Comparison of ENCODE assay signal across 18 cellular contexts in the genomic region with DNA sequence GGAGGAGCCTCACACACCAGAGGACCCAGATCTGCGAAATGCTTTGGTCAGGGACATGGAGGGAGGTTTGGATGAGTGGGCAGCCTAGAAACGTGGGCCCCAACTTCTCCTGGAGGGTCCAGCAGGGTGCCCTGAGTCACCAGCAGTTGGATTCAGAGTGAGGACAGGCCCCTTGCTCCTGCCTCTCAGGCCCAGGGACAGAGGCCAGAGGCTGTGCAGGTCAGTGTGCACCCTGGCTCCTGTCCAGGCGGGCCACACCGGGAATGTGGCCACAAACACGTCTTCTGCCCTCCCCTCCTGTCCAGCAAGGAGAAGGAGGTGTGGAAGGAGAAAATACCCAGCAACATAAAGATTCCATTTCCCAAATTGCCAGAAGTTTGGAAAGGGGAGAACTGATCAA. TPM values are rescaled to one million over a fixed set of nuclear protein-coding genes. Genes with fewer than 3 reads are reported as not detected.
DNase-seq lines count a peak whose midpoint lies in the region; ATAC-seq and TF ChIP-seq lines count a peak whose summit lies in the region.
"Had no signal": no experiment of that assay in that cellular context is flagged by ENCODE, and none has a peak within 500 bp of the region (broad histone marks: within the 10 kb centered on the region; RNA-seq: fewer than 3 reads in every experiment).

No MANE protein-coding gene starts in this region.

- no peak overlapping the region for H3K9ac ChIP-seq in BLaER1
- no peak overlapping the region for H3K9ac ChIP-seq in DND-41 (ENCODE audit: low read depth, low read length)

- H3K27me3 ChIP-seq in BLaER1 (no peaks in the 10 kb centered on the region), DND-41 (ENCODE audit: insufficient read depth, low read length, poor library complexity) (no peaks in the 10 kb centered on the region), neutrophil (no peaks in the 10 kb centered on the region), brain microvascular endothelial cell (replicated peaks) (no peaks in the 10 kb centered on the region)

- TF ChIP-seq CTCF in DND-41 (IDR thresholded peaks at IDR 0.05; ENCODE audit: borderline replicate concordance, extremely low read depth, low read length, poor library complexity, severe bottlenecking) (no peak), coronary artery (IDR thresholded peaks at IDR 0.05) (no peak), neutrophil (IDR thresholded peaks at IDR 0.05) (no peak), brain microvascular endothelial cell (IDR thresholded peaks at IDR 0.05; ENCODE audit: low read depth, low read length, missing control alignments) (no peak), HFFc6 (IDR thresholded peaks at IDR 0.05) (no peak)

- peaks cover 23% of the 10 kb centered on the region for H3K4me1 Mint-ChIP-seq in HFFc6 (ENCODE audit: low read depth)

- H4K20me1 ChIP-seq in BLaER1 (peaks cover 90% of the 10 kb centered on the region), DND-41 (ENCODE audit: insufficient read depth, low read length) (no peaks in the 10 kb centered on the region)

- no peaks in the 10 kb centered on the region; the same call in none of the 2 replicates for H3K27me3 Mint-ChIP-seq in HFFc6 (ENCODE audit: insufficient read depth)
- H3K27me3 Mint-ChIP-seq: CD4-positive, alpha-beta T cell had no signal

- peak overlapping the region; percentile 42 for H3K4me2 ChIP-seq in BLaER1
- no peak overlapping the region for H3K4me2 ChIP-seq in DND-41 (ENCODE audit: insufficient read depth, low read length)

- H3K79me2 ChIP-seq in DND-41 (ENCODE audit: insufficient read depth, low read length): no peaks in the 10 kb centered on the region

- in situ Hi-C loops in brain microvascular endothelial cell (cut with HindIII; ENCODE audit: low pct_ligation_motif_present, low sequenced_read_pairs): no loop called here

- no peak for ATAC-seq in DND-41 (ENCODE audit: insufficient read depth, low read depth)
- ATAC-seq: HCT116 had no signal

- peaks cover 6% of the 10 kb centered on the region for H3K9me3 ChIP-seq in BLaER1
- no peaks in the 10 kb centered on the region for H3K9me3 ChIP-seq in DND-41 (ENCODE audit: insufficient read depth, low read length, severe bottlenecking)
- no peaks in the 10 kb centered on the region for H3K9me3 ChIP-seq in neutrophil
- H3K9me3 ChIP-seq: Caco-2 had no signal

- no peaks in the 10 kb centered on the region for H3K9me3 Mint-ChIP-seq in HFFc6
- H3K9me3 Mint-ChIP-seq: CD4-positive, alpha-beta T cell had no signal

- H3K4me1 ChIP-seq in BLaER1 (peaks cover 65% of the 10 kb centered on the region), DND-41 (ENCODE audit: insufficient read depth, low read length) (peaks cover 36% of the 10 kb centered on the region), neutrophil (ENCODE audit: control insufficient read depth in 1 of 2, insufficient read depth in 1 of 2, low read depth in 1 of 2, low read length in 1 of 2) (peaks cover 31 to 39% of the 10 kb centered on the region in 2 experiments)
- H3K4me1 ChIP-seq: Caco-2 had no signal

- H3K27ac ChIP-seq in BLaER1: no peak overlapping the region; the same call in 1 of the 2 replicates
- peak overlapping the region; percentile 55 for H3K27ac ChIP-seq in DND-41 (ENCODE audit: low read length)
- H3K27ac ChIP-seq in coronary artery: no peak overlapping the region
- peak overlapping the region; percentile 30 for H3K27ac ChIP-seq in neutrophil
- no peak overlapping the region for H3K27ac ChIP-seq in brain microvascular endothelial cell

- no peak overlapping the region for H3K27ac Mint-ChIP-seq in HFFc6
- H3K27ac Mint-ChIP-seq: CD4-positive, alpha-beta T cell had no signal

- H3K4me3 ChIP-seq in BLaER1: no peak overlapping the region
- no peak overlapping the region for H3K4me3 ChIP-seq in DND-41 (ENCODE audit: low read depth in 1 of 2, low read length in 2 of 2)
- peak overlapping the region; percentile 34 for H3K4me3 ChIP-seq in coronary artery
- H3K4me3 ChIP-seq in neutrophil (ENCODE audit: low read depth in 1 of 2, low read length in 1 of 2): no peak overlapping the region
- no peak overlapping the region for H3K4me3 ChIP-seq in brain microvascular endothelial cell (ENCODE audit: low read depth, low read length)

- peaks cover 12% of the 10 kb centered on the region; the same call in 1 of the 2 replicates for H3K36me3 Mint-ChIP-seq in HFFc6 (ENCODE audit: low read depth)

- no peak overlapping the region for H2AFZ ChIP-seq in DND-41 (ENCODE audit: low read depth, low read length)

- H3K36me3 ChIP-seq in BLaER1 (peaks cover 61% of the 10 kb centered on the region), DND-41 (ENCODE audit: insufficient read depth, low read length) (no peaks in the 10 kb centered on the region), neutrophil (peaks cover 35% of the 10 kb centered on the region), brain microvascular endothelial cell (replicated peaks) (peaks cover 1% of the 10 kb centered on the region)

- DNase-seq in DND-41 (no peak), coronary artery (ENCODE audit: low spot score) (no peak), brain microvascular endothelial cell (no peak), HFFc6 (no peak), NCI-H1417 (lab: John Stamatoyannopoulos, UW) (no peak)
- DNase-seq: AML-193; Caco-2; CD4-positive, alpha-beta T cell; GDM1; KG1; NCI-H187; NCI-H2107; NCI-H510A; NCI-H748 treated with DMSO at 0.1 percent for 48 hours; SIG-M5 had no signal

- no peak overlapping the region for H3K4me3 Mint-ChIP-seq in HFFc6
- H3K4me3 Mint-ChIP-seq: CD4-positive, alpha-beta T cell had no signal

RNA-seq across cellular contexts. Expression of a gene that starts 19.4 kb away (rescaled TPM):
- total RNA-seq in HFFc6 (2021; fragmentation: NEBNext Ultra II Directional; extraction: Animal tissue kit (Norgen Biotek cat#: 25700)): 10 to 100 TPM in 1 of 6 experiments, 1 to 10 TPM in 5; 5.2 to 11.1 (median 5.5) TPM

Comparison
In these comparisons a context has a peak if more than half of its experiments do, and no peak if none do; other contexts are left out.
1. H3K27ac ChIP-seq: peak in DND-41 (single experiment) and neutrophil (single experiment); none in BLaER1 (single experiment), coronary artery (0 of 2) and brain microvascular endothelial cell (single experiment).